29 cellular contexts compared by ENCODE assay signal in the genomic region with DNA sequence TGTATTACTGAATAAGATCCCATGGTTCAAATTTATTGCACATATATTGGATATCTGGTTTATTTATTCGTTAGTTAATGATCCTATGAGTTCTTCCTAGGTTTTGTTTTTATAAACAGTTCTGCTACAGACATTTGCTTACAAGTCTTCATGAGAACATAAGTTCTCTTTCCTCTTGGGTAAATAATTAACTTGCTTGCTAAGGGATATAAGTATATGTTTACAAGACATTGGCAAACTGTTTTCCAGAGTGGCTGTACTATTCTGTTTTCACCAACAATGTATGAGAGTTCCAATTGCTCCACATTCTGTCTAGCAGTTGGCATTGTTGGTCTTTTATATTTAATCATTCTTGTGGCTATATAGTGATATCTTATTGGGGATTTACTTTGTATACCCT.
"Had no signal": no experiment of that assay in that cellular context is flagged by ENCODE, and none has a peak within 500 bp of the region (broad histone marks: within the 10 kb centered on the region; RNA-seq: fewer than 3 reads in every experiment).

No MANE protein-coding gene starts in this region.

- FAIRE-seq: keratinocyte had no signal

- H3K4me3 ChIP-seq: adrenal gland, coronary artery, gastroesophageal sphincter, skin epidermis, stomach, thyroid gland, upper lobe of left lung had no signal

- ATAC-seq: effector memory CD8-positive, alpha-beta T cell; gastroesophageal sphincter; left colon; sciatic nerve; stimulated activated memory B cell treated with anti-CD40 and anti-IgM and Interleukin-4, amounts not matched to agents 10 μg/mL and 1 μg/mL and 100 μg/mL, for 72 hours had no signal

- H3K27ac ChIP-seq: adrenal gland, coronary artery, gastroesophageal sphincter, neutrophil, skin epidermis, stomach, thyroid gland, upper lobe of left lung, WERI-Rb-1 had no signal

- H3K9me3 ChIP-seq: adrenal gland, gastroesophageal sphincter, neutrophil, stomach, thyroid gland, upper lobe of left lung had no signal

- DNase-seq: activated CD4-positive, alpha-beta memory T cell treated with anti-CD3 and anti-CD28 coated beads for 36 hours; activated CD4-positive, alpha-beta T cell treated with anti-CD3 and anti-CD28 coated beads, Interleukin-2, amount 10 ng/mL, durations not matched to agents 24 days and 14 days; activated CD4-positive, CD25-positive, alpha-beta regulatory T cell treated with anti-CD3 and anti-CD28 coated beads, Interleukin-2, amount 50 U/mL, for 72 hours; activated CD8-positive, alpha-beta memory T cell treated with anti-CD3 and anti-CD28 coated beads, Interleukin-2, amount 50 U/mL, for 4 hours; activated effector memory CD4-positive, alpha-beta T cell treated with anti-CD3 and anti-CD28 coated beads, Interleukin-2, amount 50 U/mL, for 16 hours; activated naive CD4-positive, alpha-beta T cell treated with anti-CD3 and anti-CD28 coated beads for 36 hours; activated naive CD8-positive, alpha-beta T cell treated with anti-CD3 and anti-CD28 coated beads for 36 hours; activated T-cell treated with anti-CD3 and anti-CD28 coated beads, Interleukin-2, amount 50 U/mL, for 1 hour; adrenal gland; aorta; effector memory CD8-positive, alpha-beta T cell; hippocampal formation; left colon; naive B cell; nephron progenitor cell; stimulated activated CD4-positive, alpha-beta T cell treated with anti-CD3 and anti-CD28 coated beads, Interleukin-4, amount 100 ng/mL, for 4 hours; stimulated activated CD8-positive, alpha-beta memory T cell treated with anti-CD3 and anti-CD28 coated beads, Interleukin-4, amount 100 ng/mL, for 48 hours; stomach; T1000; thyroid gland; upper lobe of left lung; WERI-Rb-1 had no signal

- H3K4me1 ChIP-seq: adrenal gland, gastroesophageal sphincter, stomach, thyroid gland, upper lobe of left lung had no signal
